Comparison of ENCODE assay signal across 8 cellular contexts in the genomic region with DNA sequence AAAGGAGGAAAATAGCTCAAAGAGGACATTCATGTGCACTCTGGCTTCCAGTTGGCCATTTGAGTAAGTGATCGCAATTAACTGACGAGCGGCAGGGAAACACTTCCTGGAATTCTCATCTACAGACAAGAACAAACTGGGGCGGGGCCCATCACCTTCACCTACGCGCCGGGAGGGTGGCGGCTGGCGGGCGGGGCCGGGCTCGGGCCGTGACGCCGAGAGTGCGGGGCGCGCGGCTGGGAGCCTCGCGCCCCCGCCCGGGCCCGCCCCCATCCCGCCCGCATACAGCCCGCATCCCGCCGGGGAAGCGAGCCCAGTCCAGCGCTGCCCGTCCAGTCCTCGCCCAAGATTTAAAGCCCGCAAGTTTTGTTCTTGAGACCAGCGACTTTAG. TPM values are rescaled to one million over a fixed set of nuclear protein-coding genes. Genes with fewer than 3 reads are reported as not detected.
DNase-seq lines count a peak whose midpoint lies in the region; ATAC-seq and TF ChIP-seq lines count a peak whose summit lies in the region.

A gene with protein sequence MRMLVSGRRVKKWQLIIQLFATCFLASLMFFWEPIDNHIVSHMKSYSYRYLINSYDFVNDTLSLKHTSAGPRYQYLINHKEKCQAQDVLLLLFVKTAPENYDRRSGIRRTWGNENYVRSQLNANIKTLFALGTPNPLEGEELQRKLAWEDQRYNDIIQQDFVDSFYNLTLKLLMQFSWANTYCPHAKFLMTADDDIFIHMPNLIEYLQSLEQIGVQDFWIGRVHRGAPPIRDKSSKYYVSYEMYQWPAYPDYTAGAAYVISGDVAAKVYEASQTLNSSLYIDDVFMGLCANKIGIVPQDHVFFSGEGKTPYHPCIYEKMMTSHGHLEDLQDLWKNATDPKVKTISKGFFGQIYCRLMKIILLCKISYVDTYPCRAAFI (plus strand): TSS at position 281 of the 391 bp plus-strand sequence. CDS start 16,546 bp downstream, outside the sequence.

- H3K4me1 ChIP-seq in gastroesophageal sphincter = peaks cover 0 to 24% (median 0%) of the 10 kb centered on the region in 3 donors

- H3K9me3 Mint-ChIP-seq in activated T-cell treated with anti-CD3 and anti-CD28 coated beads, Interleukin-2, amount 50 U/mL, for 4 hours = no peaks in the 10 kb centered on the region

- peak; percentile 58 to 59 for ATAC-seq in activated T-cell treated with anti-CD3 and anti-CD28 coated beads, Interleukin-2, amount 50 U/mL, for 4 hours
- ATAC-seq in gastroesophageal sphincter (peak; percentile 46), omental fat pad (ENCODE audit: low FRiP score) (peak; percentile 73), HG03135 (IDR thresholded peaks at IDR 0.05; ENCODE audit: unreplicated experiment) (no peak), GM19463 (IDR thresholded peaks at IDR 0.05; ENCODE audit: unreplicated experiment) (no peak)

- peak within 1 kb of the TSS; percentile 83 for H3K4me3 Mint-ChIP-seq in activated T-cell treated with anti-CD3 and anti-CD28 coated beads, Interleukin-2, amount 50 U/mL, for 4 hours

- peaks cover 19% of the 10 kb centered on the region for H3K27me3 Mint-ChIP-seq in activated T-cell treated with anti-CD3 and anti-CD28 coated beads, Interleukin-2, amount 50 U/mL, for 4 hours (ENCODE audit: low read depth)

- H3K9me3 ChIP-seq in gastroesophageal sphincter = no peaks in the 10 kb centered on the region

- H3K4me1 Mint-ChIP-seq in activated T-cell treated with anti-CD3 and anti-CD28 coated beads, Interleukin-2, amount 50 U/mL, for 4 hours (ENCODE audit: low read depth) = peaks cover 14% of the 10 kb centered on the region

- TF ChIP-seq POLR2A in gastroesophageal sphincter (IDR thresholded peaks at IDR 0.05) = no peak

- H3K36me3 ChIP-seq in gastroesophageal sphincter = no peaks in the 10 kb centered on the region

- TF ChIP-seq CTCF in gastroesophageal sphincter (IDR thresholded peaks at IDR 0.05) (no peak), omental fat pad (IDR thresholded peaks at IDR 0.05) (no peak)

- no peaks in the 10 kb centered on the region for H3K27me3 ChIP-seq in gastroesophageal sphincter

- 0% methylated on average over 2 of the region's 35 CpGs; no CpG with 5 or more reads in 1 of the 2 donors for WGBS in gastroesophageal sphincter (ENCODE audit: low coverage in 1 of 2), 2 donors

- peak within 1 kb of the TSS; percentile 58 to 95 for H3K4me3 ChIP-seq in gastroesophageal sphincter

- DNase-seq in DMS153 treated with DMSO at 0.1 percent for 48 hours (lab: John Stamatoyannopoulos, UW; ENCODE audit: unreplicated experiment) (peak; percentile 91), NCI-H2029 treated with DMSO at 0.1 percent for 48 hours (lab: John Stamatoyannopoulos, UW) (peak; percentile 69), omental fat pad (ENCODE audit: low spot score) (no peak), NOMO-1 (lab: John Stamatoyannopoulos, UW; ENCODE audit: unreplicated experiment in 2 of 2) (no peak)
- peak; percentile 57 for DNase-seq in activated T-cell treated with anti-CD3 and anti-CD28 coated beads, Interleukin-2, amount 50 U/mL, for 4 hours

- peak within 1 kb of the TSS; percentile 11 to 88 (median 86) for H3K27ac ChIP-seq in gastroesophageal sphincter

- H3K36me3 Mint-ChIP-seq in activated T-cell treated with anti-CD3 and anti-CD28 coated beads, Interleukin-2, amount 50 U/mL, for 4 hours (ENCODE audit: insufficient read depth) = peaks cover 9% of the 10 kb centered on the region

- TF ChIP-seq EP300 in gastroesophageal sphincter (IDR thresholded peaks at IDR 0.05) = no peak

RNA-seq across cellular contexts. Expression of the gene that starts here (rescaled TPM):
- 10 to 100 TPM; 24.1 to 66.6 (median 34.1) TPM for total RNA-seq in activated T-cell treated with anti-CD3 and anti-CD28 coated beads, Interleukin-2, amount 50 U/mL, for 4 hours
- total RNA-seq in gastroesophageal sphincter (1 to 10 TPM; 5.0 to 9.2 (median 6.1) TPM), omental fat pad (10 to 100 TPM in 2 of 4 donors, 1 to 10 TPM in 2; 7.9 to 42.0 (median 19.7) TPM)

Comparison
In these comparisons a context has a peak if more than half of its experiments do, and no peak if none do; other contexts are left out.
1. DNase-seq: peak in DMS153 treated with DMSO at 0.1 percent for 48 hours (single experiment), NCI-H2029 treated with DMSO at 0.1 percent for 48 hours (single experiment) and activated T-cell treated with anti-CD3 and anti-CD28 coated beads, Interleukin-2, amount 50 U/mL, for 4 hours (single experiment); none in omental fat pad (single experiment) and NOMO-1 (0 of 2).
2. ATAC-seq: peak in activated T-cell treated with anti-CD3 and anti-CD28 coated beads, Interleukin-2, amount 50 U/mL, for 4 hours (2 of 2), gastroesophageal sphincter (single experiment) and omental fat pad (single experiment); none in HG03135 (single experiment) and GM19463 (single experiment).